ENCODE assay signal across 1 cellular context in the genomic region with DNA sequence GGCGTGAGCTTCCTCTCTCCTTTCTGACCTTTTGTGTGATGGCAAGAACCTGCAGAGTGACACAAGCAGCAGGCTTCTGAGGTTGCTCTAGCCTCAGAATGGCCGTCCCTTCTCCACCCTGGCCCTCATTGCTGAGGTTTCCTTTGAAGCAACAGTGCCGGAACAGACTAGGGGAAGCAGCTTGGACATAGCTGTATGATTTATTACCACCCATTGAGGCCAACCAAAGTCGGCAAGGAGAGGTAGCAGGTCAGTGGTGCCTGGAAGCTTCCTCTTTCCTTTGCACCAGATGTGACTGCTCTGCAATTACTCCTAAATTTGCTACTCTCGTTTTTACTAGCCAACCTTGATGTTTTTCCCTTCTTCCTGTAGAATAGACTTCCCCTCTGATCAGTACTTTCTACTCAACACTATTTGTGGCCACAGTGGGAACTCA.
TF ChIP-seq lines count a peak whose summit lies in the region.

No MANE protein-coding gene starts in this region.

TF ChIP-seq in IMR-90, 13 proteins besides CTCF, POLR2A, EP300 and RAD21 (continued from another document):
- TF ChIP-seq, protein P1, sequence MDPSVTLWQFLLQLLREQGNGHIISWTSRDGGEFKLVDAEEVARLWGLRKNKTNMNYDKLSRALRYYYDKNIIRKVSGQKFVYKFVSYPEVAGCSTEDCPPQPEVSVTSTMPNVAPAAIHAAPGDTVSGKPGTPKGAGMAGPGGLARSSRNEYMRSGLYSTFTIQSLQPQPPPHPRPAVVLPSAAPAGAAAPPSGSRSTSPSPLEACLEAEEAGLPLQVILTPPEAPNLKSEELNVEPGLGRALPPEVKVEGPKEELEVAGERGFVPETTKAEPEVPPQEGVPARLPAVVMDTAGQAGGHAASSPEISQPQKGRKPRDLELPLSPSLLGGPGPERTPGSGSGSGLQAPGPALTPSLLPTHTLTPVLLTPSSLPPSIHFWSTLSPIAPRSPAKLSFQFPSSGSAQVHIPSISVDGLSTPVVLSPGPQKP (IDR thresholded peaks at IDR 0.05; ENCODE audit: borderline replicate concordance, low read depth, low read length): no peak
TF ChIP-seq in IMR-90: peak in this region for 0.
